In genomic region chr3:20039082-20039764, GRCh38 we compare ENCODE assay signal across 8 cellular contexts. TPM values are rescaled to one million over a fixed set of nuclear protein-coding genes. Genes with fewer than 3 reads are reported as not detected.
DNase-seq lines count a peak whose midpoint lies in the region; ATAC-seq, FAIRE-seq and TF ChIP-seq lines count a peak whose summit lies in the region.

No MANE protein-coding gene starts in this region.

- no peak for FAIRE-seq in RCC 7860 (lab: Jason Lieb, UNC)

- H3K23ac ChIP-seq in neuronal stem cell (ENCODE audit: low read depth, low read length, poor library complexity): no peak overlapping the region

- H3K18ac ChIP-seq in neuronal stem cell (ENCODE audit: low read length): peak overlapping the region; percentile 54

- H3K27ac ChIP-seq in CD4-positive, alpha-beta T cell (ENCODE audit: low read depth, low read length): peak overlapping the region; percentile 77
- H3K27ac ChIP-seq in OCI-LY7 (ENCODE audit: low read depth, low read length, poor library complexity, severe bottlenecking) (peak overlapping the region; percentile 93), neuronal stem cell (replicated peaks; ENCODE audit: low read length) (peak overlapping the region; percentile 99)

- H2AFZ ChIP-seq in OCI-LY7 (ENCODE audit: low read length): peak overlapping the region; percentile 93
- H2AFZ ChIP-seq in neuronal stem cell (ENCODE audit: low read length): peak overlapping the region; percentile 99

- H2AK5ac ChIP-seq in neuronal stem cell (ENCODE audit: low read depth, low read length): no peak overlapping the region

- H3K4me3 ChIP-seq in OCI-LY7 (ENCODE audit: low read depth, low read length, poor library complexity, severe bottlenecking) (peak overlapping the region; percentile 94), neuronal stem cell (ENCODE audit: low read length in 2 of 2) (peak overlapping the region; percentile 76 to 92)

- H3K36me3 Mint-ChIP-seq in CD4-positive, alpha-beta T cell (ENCODE audit: low read depth): peaks cover 20% of the 10 kb centered on the region
- H3K36me3 Mint-ChIP-seq in endothelial cell (ENCODE audit: low read depth, unreplicated experiment): peaks cover 13% of the 10 kb centered on the region

- H3K9me3 Mint-ChIP-seq in CD4-positive, alpha-beta T cell: no peaks in the 10 kb centered on the region
- no peaks in the 10 kb centered on the region for H3K9me3 Mint-ChIP-seq in endothelial cell (ENCODE audit: unreplicated experiment)

- H3K4me2 ChIP-seq in OCI-LY7 (ENCODE audit: low read length): peak overlapping the region; percentile 92
- H3K4me2 ChIP-seq in neuronal stem cell (ENCODE audit: insufficient read depth, low read length, poor library complexity, severe bottlenecking): peak overlapping the region; percentile 64

- H4K20me1 ChIP-seq in OCI-LY7 (ENCODE audit: insufficient read depth, low read length): peaks cover 7% of the 10 kb centered on the region; the same call in 1 of the 2 replicates

- CTCF ChIA-PET in CD4-positive, alpha-beta T cell (lab: Charles Lee): interaction anchor here (1.1 to 2.6 kb wide), 4 partner anchors 11 to 33 kb away, joined by 3 to 15 read pairs (median 5); no protein-coding TSS in a partner anchor
- CTCF ChIA-PET in OCI-LY7 (lab: Charles Lee; ENCODE audit: unreplicated experiment): interaction anchor here (1.2 kb wide), 1 partner anchor 13 kb away, joined by 4 read pairs; no protein-coding TSS in a partner anchor

- BruUV-seq in OCI-LY7 (replicated peaks; lab: Mats Ljungman, UMichigan): TSS peak; percentile 96

- H4K91ac ChIP-seq in neuronal stem cell (ENCODE audit: low read depth, low read length, poor library complexity): no peak overlapping the region

- H2BK15ac ChIP-seq in neuronal stem cell (ENCODE audit: low read length): no peak overlapping the region

- POLR2A ChIA-PET in CD4-positive, alpha-beta T cell (lab: Charles Lee): interaction anchor here (0.7 to 5.7 kb wide), 9 partner anchors 14 to 147 kb away, joined by 3 to 48 read pairs (median 8); partner anchors contain the start of genes RAB5A and SGO1
- POLR2A ChIA-PET in OCI-LY7 (lab: Charles Lee): interaction anchor here (0.8 to 2.2 kb wide), 5 partner anchors 13 to 147 kb away, joined by 3 to 22 read pairs (median 3); partner anchors contain the start of gene SGO1

- peaks cover 54% of the 10 kb centered on the region for H3K4me1 Mint-ChIP-seq in CD4-positive, alpha-beta T cell (ENCODE audit: low read depth)
- peaks cover 22% of the 10 kb centered on the region for H3K4me1 Mint-ChIP-seq in endothelial cell (ENCODE audit: unreplicated experiment)

- TF ChIP-seq CTCF in CD4-positive, alpha-beta T cell (IDR thresholded peaks at IDR 0.05): no peak
- no peak for TF ChIP-seq CTCF in OCI-LY7 (conservative IDR thresholded peaks at IDR 0.05; ENCODE audit: low read length)
- no peak for TF ChIP-seq CTCF in endothelial cell (IDR thresholded peaks at IDR 0.05; ENCODE audit: unreplicated experiment)

- WGBS in neuronal stem cell (ENCODE audit: extremely low coverage in 2 of 2, insufficient read length in 2 of 2, insufficient replicate concordance in 1 of 2), 2 donors: 100% methylated on average over 1 of the region's 14 CpGs; no CpG with 5 or more reads in 1 of the 2 donors

- no peak overlapping the region for H3K9ac ChIP-seq in neuronal stem cell (ENCODE audit: low read depth, low read length, poor library complexity)

- no peak for ATAC-seq in CD4-positive, alpha-beta T cell (ENCODE audit: poor library complexity)
- no peak for ATAC-seq in HG02885 (IDR thresholded peaks at IDR 0.05; ENCODE audit: poor library complexity, unreplicated experiment)

- no peak overlapping the region for H3K14ac ChIP-seq in neuronal stem cell (ENCODE audit: low read length)

- H3K27ac Mint-ChIP-seq in CD4-positive, alpha-beta T cell: peak overlapping the region; percentile 98
- H3K27ac Mint-ChIP-seq in endothelial cell (ENCODE audit: unreplicated experiment): peak overlapping the region; percentile 61

- no peaks in the 10 kb centered on the region for H3K27me3 ChIP-seq in CD4-positive, alpha-beta T cell (ENCODE audit: control insufficient read depth, insufficient read depth, low read length)
- H3K27me3 ChIP-seq in neuronal stem cell (ENCODE audit: control insufficient read depth in 3 of 3, insufficient read depth in 3 of 3, low read depth in 1 of 3, low read length in 3 of 3): no peaks in the 10 kb centered on the region

- no peaks in the 10 kb centered on the region for H3K27me3 Mint-ChIP-seq in CD4-positive, alpha-beta T cell
- peaks cover 5% of the 10 kb centered on the region for H3K27me3 Mint-ChIP-seq in endothelial cell (ENCODE audit: unreplicated experiment)

- H3K9me3 ChIP-seq in CD4-positive, alpha-beta T cell (ENCODE audit: control insufficient read depth, low read length): no peaks in the 10 kb centered on the region
- H3K9me3 ChIP-seq in OCI-LY7 (ENCODE audit: low read length): no peaks in the 10 kb centered on the region
- H3K9me3 ChIP-seq in neuronal stem cell (replicated peaks in 1 of 2; ENCODE audit: control insufficient read depth in 2 of 2, insufficient read depth in 1 of 2, low read depth in 1 of 2, low read length in 2 of 2): no peaks in the 10 kb centered on the region

- H3K4ac ChIP-seq in neuronal stem cell (ENCODE audit: low read length): no peak overlapping the region

- intact Hi-C loops in CD4-positive, alpha-beta T cell (cut with DNase I, micrococcal nuclease): loop anchor here in 1 of 2 experiments (1.0 to 5.0 kb wide), 2 partner anchors 91 to 152 kb away; no protein-coding TSS in a partner anchor
- intact Hi-C loops in OCI-LY7 (cut with micrococcal nuclease; ENCODE audit: unreplicated experiment): loop anchor here (1.0 to 5.0 kb wide), 2 partner anchors 147 to 692 kb away; partner anchors contain the start of gene SGO1

- H3K79me2 ChIP-seq in OCI-LY7 (ENCODE audit: insufficient read depth, low read depth, low read length): peaks cover 28% of the 10 kb centered on the region

- H3K36me3 ChIP-seq in OCI-LY7 (ENCODE audit: insufficient read depth, low read length): no peaks in the 10 kb centered on the region
- H3K36me3 ChIP-seq in neuronal stem cell (replicated peaks in 1 of 2; ENCODE audit: control insufficient read depth in 2 of 2, insufficient read depth in 2 of 2, low read length in 2 of 2): no peaks in the 10 kb centered on the region

- no peak overlapping the region for H2BK120ac ChIP-seq in neuronal stem cell (ENCODE audit: low read depth, low read length)

- H4K8ac ChIP-seq in neuronal stem cell (ENCODE audit: low read depth, low read length): no peak overlapping the region

- DNase-seq in CD4-positive, alpha-beta T cell: no peak
- DNase-seq in OCI-LY7 (ENCODE audit: low spot score): peak; percentile 35
- DNase-seq in endothelial cell (ENCODE audit: low spot score): no peak
- DNase-seq in neuronal stem cell (ENCODE audit: low spot score): no peak
- no peak for DNase-seq in RCC 7860 (ENCODE audit: low spot score)
- no peak for DNase-seq in NCI-H146 treated with DMSO at 0.1 percent for 48 hours (lab: John Stamatoyannopoulos, UW; ENCODE audit: unreplicated experiment)
- no peak for DNase-seq in DMS53 treated with DMSO at 0.1 percent for 48 hours (lab: John Stamatoyannopoulos, UW; ENCODE audit: unreplicated experiment)

- no peak overlapping the region for H2BK12ac ChIP-seq in neuronal stem cell (ENCODE audit: low read length)

- peak overlapping the region; percentile 99 for H3K4me3 Mint-ChIP-seq in CD4-positive, alpha-beta T cell
- peak overlapping the region; percentile 94 for H3K4me3 Mint-ChIP-seq in endothelial cell (ENCODE audit: unreplicated experiment)

- H3K9me2 ChIP-seq in OCI-LY7 (ENCODE audit: insufficient read depth, low read length): no peaks in the 10 kb centered on the region

- H3K79me1 ChIP-seq in neuronal stem cell (ENCODE audit: low read depth, low read length): peaks cover 1% of the 10 kb centered on the region

- H2BK5ac ChIP-seq in neuronal stem cell (ENCODE audit: low read length): no peak overlapping the region

- peaks cover 44% of the 10 kb centered on the region for H3K4me1 ChIP-seq in OCI-LY7 (ENCODE audit: insufficient read depth, low read length, poor library complexity, severe bottlenecking)
- H3K4me1 ChIP-seq in neuronal stem cell (ENCODE audit: control insufficient read depth in 2 of 2, insufficient read depth in 1 of 2, low read depth in 1 of 2, low read length in 2 of 2): peaks cover 6 to 17% of the 10 kb centered on the region in 2 donors

RNA-seq across cellular contexts. Expression of gene KAT2B, which starts 1.0 kb away (rescaled TPM):
- total RNA-seq in CD4-positive, alpha-beta T cell: 10 to 100 TPM; 50.9 to 54.4 TPM
- 19.2 and 24.2 TPM in 2 replicates for total RNA-seq in OCI-LY7 (2014; rRNA removed; shearing (Covaris generic))
- total RNA-seq in OCI-LY7 (2022): 32.9 and 33.4 TPM in 2 replicates
- total RNA-seq in endothelial cell (ENCODE audit: unreplicated experiment): 15.9 TPM
- polyA plus RNA-seq in neuronal stem cell (2013, experiment 1 of 2): 7.6 TPM
- 7.5 TPM for polyA plus RNA-seq in neuronal stem cell (2013, experiment 2 of 2)

RNA-seq across cellular contexts. Expression of gene PP2D1, which starts 27.2 kb away (rescaled TPM):
- not detected for total RNA-seq in CD4-positive, alpha-beta T cell
- not detected in 2 replicates for total RNA-seq in OCI-LY7 (2014; rRNA removed; shearing (Covaris generic))
- total RNA-seq in OCI-LY7 (2022) (not detected in 2 replicates), endothelial cell (ENCODE audit: unreplicated experiment) (not detected)
- not detected for polyA plus RNA-seq in neuronal stem cell (2013, experiment 1 of 2)
- polyA plus RNA-seq in neuronal stem cell (2013, experiment 2 of 2): not detected
